ENCODE assay signal across 34 cellular contexts in genomic region chr11:4863893-4864292, GRCh38. TPM values are rescaled to one million over a fixed set of nuclear protein-coding genes. Genes with fewer than 3 reads are reported as not detected.
"Had no signal": no experiment of that assay in that cellular context is flagged by ENCODE, and none has a peak within 500 bp of the region (broad histone marks: within the 10 kb centered on the region; RNA-seq: fewer than 3 reads in every experiment).

No MANE protein-coding gene starts in this region.

- ATAC-seq: activated CD4-positive, CD25-positive, alpha-beta regulatory T cell treated with anti-CD3 and anti-CD28 coated beads, Interleukin-2, amount 50 U/mL, for 24 hours; activated CD8-positive, alpha-beta T cell treated with anti-CD3 and anti-CD28 coated beads for 36 hours; activated T-cell treated with anti-CD3 and anti-CD28 coated beads, Interleukin-2, amount 50 U/mL, for 4 hours; activated T-helper 17 cell treated with anti-CD3 and anti-CD28 coated beads, Interleukin-2, amount 50 U/mL, for 72 hours; esophagus mucosa; gastroesophageal sphincter; T-helper 17 cell had no signal

- DNase-seq: activated B cell treated with CpG ODN at 0.5 μM for 24 hours; activated CD4-positive, alpha-beta T cell treated with anti-CD3 and anti-CD28 coated beads for 48 hours; activated CD4-positive, alpha-beta T cell treated with anti-CD3 and anti-CD28 coated beads, Interleukin-2, amount 50 U/mL, for 1 hour; activated CD4-positive, alpha-beta T cell treated with anti-CD3 and anti-CD28 coated beads, Interleukin-2, amount 50 U/mL, for 48 hours; activated CD8-positive, alpha-beta memory T cell treated with anti-CD3 and anti-CD28 coated beads for 24 hours; activated CD8-positive, alpha-beta T cell treated with anti-CD3 and anti-CD28 coated beads for 36 hours; activated effector memory CD4-positive, alpha-beta T cell treated with Interleukin-2 at 50 U/mL for 16 hours; activated gamma-delta T cell treated with Interleukin-2 at 50 U/mL for 16 hours; activated naive CD4-positive, alpha-beta T cell treated with anti-CD3 and anti-CD28 coated beads, Interleukin-2, amount 50 U/mL, for 16 hours; activated naive CD4-positive, alpha-beta T cell treated with Interleukin-2 at 50 U/mL for 16 hours; activated T-cell treated with anti-CD3 and anti-CD28 coated beads, Interleukin-2, amount 50 U/mL, for 4 hours; amniotic stem cell; anterior cingulate cortex; brain microvascular endothelial cell; central memory CD4-positive, alpha-beta T cell; cerebellar nuclear complex; colonic mucosa; dorsolateral prefrontal cortex; effector memory CD4-positive, alpha-beta T cell; endodermal cell; foreskin melanocyte; T-helper 1 cell; T-helper 17 cell; T1000; WERI-Rb-1 had no signal

RNA-seq across cellular contexts. Expression of gene OR51S1, which starts 14.9 kb away (rescaled TPM):
- total RNA-seq: activated B cell treated with CpG ODN at 0.5 μM for 24 hours; activated CD8-positive, alpha-beta T cell treated with anti-CD3 and anti-CD28 coated beads for 36 hours; activated T-cell treated with anti-CD3 and anti-CD28 coated beads, Interleukin-2, amount 50 U/mL, for 4 hours; activated T-helper 17 cell treated with anti-CD3 and anti-CD28 coated beads, Interleukin-2, amount 50 U/mL, for 72 hours; astrocyte; bronchial epithelial cell; colonic mucosa; dorsolateral prefrontal cortex; endodermal cell; epithelial cell of proximal tubule; esophagus mucosa; fibroblast of villous mesenchyme; gastroesophageal sphincter; glomerular endothelial cell; T-helper 17 cell had no signal

RNA-seq across cellular contexts. Expression of gene OR51T1, which starts 17.8 kb away (rescaled TPM):
- total RNA-seq: activated B cell treated with CpG ODN at 0.5 μM for 24 hours; activated CD8-positive, alpha-beta T cell treated with anti-CD3 and anti-CD28 coated beads for 36 hours; activated T-cell treated with anti-CD3 and anti-CD28 coated beads, Interleukin-2, amount 50 U/mL, for 4 hours; activated T-helper 17 cell treated with anti-CD3 and anti-CD28 coated beads, Interleukin-2, amount 50 U/mL, for 72 hours; astrocyte; bronchial epithelial cell; colonic mucosa; endodermal cell; epithelial cell of proximal tubule; esophagus mucosa; fibroblast of villous mesenchyme; gastroesophageal sphincter; glomerular endothelial cell; T-helper 17 cell had no signal

RNA-seq across cellular contexts. Expression of gene OR51A7, which starts 39.7 kb away (rescaled TPM):
- total RNA-seq: activated B cell treated with CpG ODN at 0.5 μM for 24 hours; activated CD8-positive, alpha-beta T cell treated with anti-CD3 and anti-CD28 coated beads for 36 hours; activated T-cell treated with anti-CD3 and anti-CD28 coated beads, Interleukin-2, amount 50 U/mL, for 4 hours; activated T-helper 17 cell treated with anti-CD3 and anti-CD28 coated beads, Interleukin-2, amount 50 U/mL, for 72 hours; astrocyte; bronchial epithelial cell; colonic mucosa; dorsolateral prefrontal cortex; endodermal cell; epithelial cell of proximal tubule; esophagus mucosa; fibroblast of villous mesenchyme; gastroesophageal sphincter; glomerular endothelial cell; T-helper 17 cell had no signal

RNA-seq across cellular contexts. Expression of gene OR51F2, which starts 42.8 kb away (rescaled TPM):
- total RNA-seq: activated B cell treated with CpG ODN at 0.5 μM for 24 hours; activated CD8-positive, alpha-beta T cell treated with anti-CD3 and anti-CD28 coated beads for 36 hours; activated T-cell treated with anti-CD3 and anti-CD28 coated beads, Interleukin-2, amount 50 U/mL, for 4 hours; activated T-helper 17 cell treated with anti-CD3 and anti-CD28 coated beads, Interleukin-2, amount 50 U/mL, for 72 hours; astrocyte; bronchial epithelial cell; colonic mucosa; dorsolateral prefrontal cortex; endodermal cell; epithelial cell of proximal tubule; esophagus mucosa; fibroblast of villous mesenchyme; gastroesophageal sphincter; glomerular endothelial cell; T-helper 17 cell had no signal

RNA-seq across cellular contexts. Expression of gene OR51G2, which starts 55.3 kb away (rescaled TPM):
- total RNA-seq: activated B cell treated with CpG ODN at 0.5 μM for 24 hours; activated CD8-positive, alpha-beta T cell treated with anti-CD3 and anti-CD28 coated beads for 36 hours; activated T-cell treated with anti-CD3 and anti-CD28 coated beads, Interleukin-2, amount 50 U/mL, for 4 hours; activated T-helper 17 cell treated with anti-CD3 and anti-CD28 coated beads, Interleukin-2, amount 50 U/mL, for 72 hours; astrocyte; bronchial epithelial cell; colonic mucosa; dorsolateral prefrontal cortex; endodermal cell; epithelial cell of proximal tubule; esophagus mucosa; fibroblast of villous mesenchyme; gastroesophageal sphincter; glomerular endothelial cell; T-helper 17 cell had no signal
